ENCODE assay signal across 13 cellular contexts in the genomic region with DNA sequence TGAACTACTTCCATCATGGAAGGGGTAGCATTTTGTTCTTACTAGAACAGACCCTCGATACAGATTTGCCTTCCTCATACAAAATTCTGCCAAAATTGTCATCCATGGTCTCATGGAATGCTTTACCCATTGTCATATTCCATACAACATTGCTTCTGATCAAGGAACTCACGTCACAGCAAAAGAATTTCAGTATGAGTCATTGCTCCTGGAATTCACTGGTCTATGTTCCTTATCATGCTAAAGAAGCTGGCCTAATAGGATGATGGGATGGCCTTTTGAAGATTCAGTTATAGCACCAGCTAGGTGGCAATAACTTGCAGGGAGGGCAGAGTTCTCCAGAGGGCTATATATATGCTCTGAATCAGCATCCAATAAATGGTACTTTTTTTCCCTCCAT. TPM values are rescaled to one million over a fixed set of nuclear protein-coding genes. Genes with fewer than 3 reads are reported as not detected.
DNase-seq lines count a peak whose midpoint lies in the region; ATAC-seq and TF ChIP-seq lines count a peak whose summit lies in the region.
"Had no signal": no experiment of that assay in that cellular context is flagged by ENCODE, and none has a peak within 500 bp of the region (broad histone marks: within the 10 kb centered on the region; RNA-seq: fewer than 3 reads in every experiment).

No MANE protein-coding gene starts in this region.

- H3K27me3 ChIP-seq in RWPE2 (ENCODE audit: insufficient read depth, poor library complexity, severe bottlenecking): no peaks in the 10 kb centered on the region
- no peaks in the 10 kb centered on the region for H3K27me3 ChIP-seq in testis
- H3K27me3 ChIP-seq: vagina had no signal

- TF ChIP-seq POLR2A in testis (IDR thresholded peaks at IDR 0.05): no peak

- no peak overlapping the region for H3K27ac ChIP-seq in RWPE2 (ENCODE audit: poor library complexity, severe bottlenecking)
- no peak overlapping the region for H3K27ac ChIP-seq in testis
- H3K27ac ChIP-seq: vagina had no signal

- H3K9me3 ChIP-seq in RWPE2 (ENCODE audit: severe bottlenecking): no peaks in the 10 kb centered on the region
- no peaks in the 10 kb centered on the region for H3K9me3 ChIP-seq in testis
- H3K9me3 ChIP-seq: vagina had no signal

- intact Hi-C loops in testis (cut with DNase I; ENCODE audit: low total_unique reads): no loop called here

- no peak overlapping the region for H3K4me3 ChIP-seq in RWPE2 (ENCODE audit: severe bottlenecking)
- H3K4me3 ChIP-seq in fibroblast of mammary gland (ENCODE audit: control insufficient read depth, low read depth, low read length): no peak overlapping the region
- H3K4me3 ChIP-seq in testis: no peak overlapping the region
- H3K4me3 ChIP-seq: vagina had no signal

- no peak overlapping the region for H3K27ac Mint-ChIP-seq in type B pancreatic cell
- H3K27ac Mint-ChIP-seq: dendritic cell treated with granulocyte-macrophage colony-stimulating factor and Interleukin-4, amounts not matched to agents 40 ng/mL and 50 ng/mL, for 4 days; progenitor cell of endocrine pancreas had no signal

- H3K4me1 ChIP-seq in RWPE2 (ENCODE audit: insufficient read depth, poor library complexity, severe bottlenecking): no peaks in the 10 kb centered on the region
- H3K4me1 ChIP-seq in testis: no peaks in the 10 kb centered on the region
- H3K4me1 ChIP-seq: vagina had no signal

- no peaks in the 10 kb centered on the region for H3K4me1 Mint-ChIP-seq in type B pancreatic cell (ENCODE audit: unreplicated experiment)

- no peak overlapping the region for H3K4me3 Mint-ChIP-seq in type B pancreatic cell
- H3K4me3 Mint-ChIP-seq: dendritic cell treated with granulocyte-macrophage colony-stimulating factor and Interleukin-4, amounts not matched to agents 40 ng/mL and 50 ng/mL, for 4 days had no signal

- no peaks in the 10 kb centered on the region for H3K36me3 Mint-ChIP-seq in type B pancreatic cell

- H3K27me3 Mint-ChIP-seq in type B pancreatic cell: peaks cover 3% of the 10 kb centered on the region
- H3K27me3 Mint-ChIP-seq: progenitor cell of endocrine pancreas had no signal

- ATAC-seq in RWPE2 (ENCODE audit: low read depth) (peak; percentile 96), omental fat pad (ENCODE audit: low FRiP score) (peak; percentile 54)

- DNase-seq in H4 (ENCODE audit: low spot score): peak; percentile 81
- no peak for DNase-seq in RWPE2 (ENCODE audit: low spot score)
- peak; percentile 78 for DNase-seq in fibroblast of mammary gland (ENCODE audit: low read depth)
- no peak for DNase-seq in omental fat pad (ENCODE audit: low spot score)
- DNase-seq in testis: no peak
- DNase-seq in COR-L47 (lab: John Stamatoyannopoulos, UW): no peak
- no peak for DNase-seq in type B pancreatic cell (ENCODE audit: extremely low spot score, unreplicated experiment)
- DNase-seq in MV-4-11 (lab: John Stamatoyannopoulos, UW): no peak
- DNase-seq: DMS79 treated with DMSO at 0.1 percent for 48 hours, NCI-H82 had no signal

- H3K9me3 Mint-ChIP-seq in type B pancreatic cell: no peaks in the 10 kb centered on the region
- H3K9me3 Mint-ChIP-seq: dendritic cell treated with granulocyte-macrophage colony-stimulating factor and Interleukin-4, amounts not matched to agents 40 ng/mL and 50 ng/mL, for 4 days had no signal

- 69 to 74% methylated on average over 2 of the region's 2 CpGs for WGBS in testis, 2 donors

- no peak for TF ChIP-seq CTCF in RWPE2 (IDR thresholded peaks at IDR 0.05; ENCODE audit: poor library complexity, severe bottlenecking)
- no peak for TF ChIP-seq CTCF in fibroblast of mammary gland (conservative IDR thresholded peaks at IDR 0.05; ENCODE audit: control insufficient read depth, insufficient read depth, low read depth, low read length)
- no peak for TF ChIP-seq CTCF in omental fat pad (IDR thresholded peaks at IDR 0.05)
- TF ChIP-seq CTCF in testis (IDR thresholded peaks at IDR 0.05): no peak
- no peak for TF ChIP-seq CTCF in type B pancreatic cell (conservative IDR thresholded peaks at IDR 0.05)

- H3K36me3 ChIP-seq in RWPE2 (ENCODE audit: low read depth) (no peaks in the 10 kb centered on the region), testis (ENCODE audit: low read depth, missing control alignments) (no peaks in the 10 kb centered on the region)
- H3K36me3 ChIP-seq: vagina had no signal

RNA-seq across cellular contexts. Expression of gene FNIP1, which starts 18.2 kb away (rescaled TPM):
- total RNA-seq in H4 (2014; rRNA removed; shearing (Covaris generic)): 24.1 and 29.4 TPM in 2 replicates
- total RNA-seq in omental fat pad (10 to 100 TPM; 50.2 to 64.1 (median 52.1) TPM), testis (10 to 100 TPM; 60.1 to 61.3 TPM), type B pancreatic cell (ENCODE audit: low replicate concordance) (32.4 and 32.9 TPM in 2 replicates)
- polyA plus RNA-seq in testis (ENCODE audit: insufficient read depth, low read depth, low replicate concordance): 29.2 TPM

Comparison
In these comparisons a context has a peak if more than half of its experiments do, and no peak if none do; other contexts are left out.
1. DNase-seq: peak in H4 (single experiment) and fibroblast of mammary gland (single experiment); none in RWPE2 (single experiment), omental fat pad (single experiment), testis (single experiment), COR-L47 (single experiment), type B pancreatic cell (single experiment) and MV-4-11 (single experiment).